In the genomic region with DNA sequence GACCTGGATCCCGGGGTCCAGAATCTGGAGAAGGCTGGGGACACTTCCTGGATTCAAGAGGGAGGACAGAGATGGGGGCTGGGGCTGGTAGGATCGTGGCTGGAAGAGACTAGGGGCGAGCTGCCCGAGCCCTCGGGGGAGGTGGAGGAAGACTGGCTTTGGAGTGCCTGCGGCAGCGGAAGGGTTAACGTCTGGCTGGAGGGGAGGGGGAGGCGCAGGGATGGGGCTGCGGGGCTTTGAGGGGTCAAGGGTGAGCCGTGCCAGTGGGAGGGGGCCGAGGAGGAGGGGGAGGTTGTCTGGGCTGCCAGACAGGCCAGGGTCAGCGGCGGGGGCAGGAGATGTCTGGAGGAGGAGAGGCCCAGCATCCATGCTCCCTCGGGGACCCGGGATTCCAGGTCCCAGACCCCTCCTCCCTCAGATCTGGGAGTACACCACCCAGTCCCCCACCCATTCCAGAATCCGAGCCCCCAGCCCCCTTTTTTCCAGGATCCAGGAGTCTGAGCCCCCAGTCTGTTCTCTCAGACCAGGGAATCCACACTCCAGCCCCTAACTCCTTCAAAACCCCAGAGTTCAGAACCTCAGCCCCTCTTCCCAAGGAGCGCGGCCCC, we compare ENCODE assay signal across 1 cellular context.
TF ChIP-seq lines count a peak whose summit lies in the region.

No MANE protein-coding gene starts in this region.

TF ChIP-seq in GM23338, 12 proteins besides CTCF, POLR2A, EP300 and RAD21 (continued from another document):
- TF ChIP-seq, protein P1, sequence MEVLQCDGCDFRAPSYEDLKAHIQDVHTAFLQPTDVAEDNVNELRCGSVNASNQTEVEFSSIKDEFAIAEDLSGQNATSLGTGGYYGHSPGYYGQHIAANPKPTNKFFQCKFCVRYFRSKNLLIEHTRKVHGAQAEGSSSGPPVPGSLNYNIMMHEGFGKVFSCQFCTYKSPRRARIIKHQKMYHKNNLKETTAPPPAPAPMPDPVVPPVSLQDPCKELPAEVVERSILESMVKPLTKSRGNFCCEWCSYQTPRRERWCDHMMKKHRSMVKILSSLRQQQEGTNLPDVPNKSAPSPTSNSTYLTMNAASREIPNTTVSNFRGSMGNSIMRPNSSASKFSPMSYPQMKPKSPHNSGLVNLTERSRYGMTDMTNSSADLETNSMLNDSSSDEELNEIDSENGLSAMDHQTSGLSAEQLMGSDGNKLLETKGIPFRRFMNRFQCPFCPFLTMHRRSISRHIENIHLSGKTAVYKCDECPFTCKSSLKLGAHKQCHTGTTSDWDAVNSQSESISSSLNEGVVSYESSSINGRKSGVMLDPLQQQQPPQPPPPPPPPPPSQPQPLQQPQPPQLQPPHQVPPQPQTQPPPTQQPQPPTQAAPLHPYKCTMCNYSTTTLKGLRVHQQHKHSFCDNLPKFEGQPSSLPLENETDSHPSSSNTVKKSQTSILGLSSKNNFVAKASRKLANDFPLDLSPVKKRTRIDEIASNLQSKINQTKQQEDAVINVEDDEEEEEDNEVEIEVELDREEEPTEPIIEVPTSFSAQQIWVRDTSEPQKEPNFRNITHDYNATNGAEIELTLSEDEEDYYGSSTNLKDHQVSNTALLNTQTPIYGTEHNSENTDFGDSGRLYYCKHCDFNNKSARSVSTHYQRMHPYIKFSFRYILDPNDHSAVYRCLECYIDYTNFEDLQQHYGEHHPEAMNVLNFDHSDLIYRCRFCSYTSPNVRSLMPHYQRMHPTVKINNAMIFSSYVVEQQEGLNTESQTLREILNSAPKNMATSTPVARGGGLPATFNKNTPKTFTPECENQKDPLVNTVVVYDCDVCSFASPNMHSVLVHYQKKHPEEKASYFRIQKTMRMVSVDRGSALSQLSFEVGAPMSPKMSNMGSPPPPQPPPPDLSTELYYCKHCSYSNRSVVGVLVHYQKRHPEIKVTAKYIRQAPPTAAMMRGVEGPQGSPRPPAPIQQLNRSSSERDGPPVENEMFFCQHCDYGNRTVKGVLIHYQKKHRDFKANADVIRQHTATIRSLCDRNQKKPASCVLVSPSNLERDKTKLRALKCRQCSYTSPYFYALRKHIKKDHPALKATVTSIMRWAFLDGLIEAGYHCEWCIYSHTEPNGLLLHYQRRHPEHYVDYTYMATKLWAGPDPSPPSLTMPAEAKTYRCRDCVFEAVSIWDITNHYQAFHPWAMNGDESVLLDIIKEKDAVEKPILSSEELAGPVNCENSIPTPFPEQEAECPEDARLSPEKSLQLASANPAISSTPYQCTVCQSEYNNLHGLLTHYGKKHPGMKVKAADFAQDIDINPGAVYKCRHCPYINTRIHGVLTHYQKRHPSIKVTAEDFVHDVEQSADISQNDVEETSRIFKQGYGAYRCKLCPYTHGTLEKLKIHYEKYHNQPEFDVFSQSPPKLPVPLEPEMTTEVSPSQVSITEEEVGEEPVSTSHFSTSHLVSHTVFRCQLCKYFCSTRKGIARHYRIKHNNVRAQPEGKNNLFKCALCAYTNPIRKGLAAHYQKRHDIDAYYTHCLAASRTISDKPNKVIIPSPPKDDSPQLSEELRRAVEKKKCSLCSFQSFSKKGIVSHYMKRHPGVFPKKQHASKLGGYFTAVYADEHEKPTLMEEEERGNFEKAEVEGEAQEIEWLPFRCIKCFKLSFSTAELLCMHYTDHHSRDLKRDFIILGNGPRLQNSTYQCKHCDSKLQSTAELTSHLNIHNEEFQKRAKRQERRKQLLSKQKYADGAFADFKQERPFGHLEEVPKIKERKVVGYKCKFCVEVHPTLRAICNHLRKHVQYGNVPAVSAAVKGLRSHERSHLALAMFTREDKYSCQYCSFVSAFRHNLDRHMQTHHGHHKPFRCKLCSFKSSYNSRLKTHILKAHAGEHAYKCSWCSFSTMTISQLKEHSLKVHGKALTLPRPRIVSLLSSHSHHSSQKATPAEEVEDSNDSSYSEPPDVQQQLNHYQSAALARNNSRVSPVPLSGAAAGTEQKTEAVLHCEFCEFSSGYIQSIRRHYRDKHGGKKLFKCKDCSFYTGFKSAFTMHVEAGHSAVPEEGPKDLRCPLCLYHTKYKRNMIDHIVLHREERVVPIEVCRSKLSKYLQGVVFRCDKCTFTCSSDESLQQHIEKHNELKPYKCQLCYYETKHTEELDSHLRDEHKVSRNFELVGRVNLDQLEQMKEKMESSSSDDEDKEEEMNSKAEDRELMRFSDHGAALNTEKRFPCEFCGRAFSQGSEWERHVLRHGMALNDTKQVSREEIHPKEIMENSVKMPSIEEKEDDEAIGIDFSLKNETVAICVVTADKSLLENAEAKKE (CRISPR knock-in tag; IDR thresholded peaks at IDR 0.05) = no peak
- TF ChIP-seq, protein P2, sequence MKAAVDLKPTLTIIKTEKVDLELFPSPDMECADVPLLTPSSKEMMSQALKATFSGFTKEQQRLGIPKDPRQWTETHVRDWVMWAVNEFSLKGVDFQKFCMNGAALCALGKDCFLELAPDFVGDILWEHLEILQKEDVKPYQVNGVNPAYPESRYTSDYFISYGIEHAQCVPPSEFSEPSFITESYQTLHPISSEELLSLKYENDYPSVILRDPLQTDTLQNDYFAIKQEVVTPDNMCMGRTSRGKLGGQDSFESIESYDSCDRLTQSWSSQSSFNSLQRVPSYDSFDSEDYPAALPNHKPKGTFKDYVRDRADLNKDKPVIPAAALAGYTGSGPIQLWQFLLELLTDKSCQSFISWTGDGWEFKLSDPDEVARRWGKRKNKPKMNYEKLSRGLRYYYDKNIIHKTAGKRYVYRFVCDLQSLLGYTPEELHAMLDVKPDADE (IDR thresholded peaks at IDR 0.05) = no peak
- TF ChIP-seq NANOG (IDR thresholded peaks at IDR 0.05; ENCODE audit: borderline replicate concordance) (no peak), JUNB (IDR thresholded peaks at IDR 0.05; ENCODE audit: unreplicated experiment) (no peak), POLR2AphosphoS5 (IDR thresholded peaks at IDR 0.05; ENCODE audit: low read depth) (no peak)
